Comparison of ENCODE assay signal across 16 cellular contexts in genomic region chr1:84489766-84490165, GRCh38. TPM values are rescaled to one million over a fixed set of nuclear protein-coding genes. Genes with fewer than 3 reads are reported as not detected.
A peak's percentile ranks its signal among the peaks of the same experiment; 100 is the strongest.
DNase-seq lines count a peak whose midpoint lies in the region; ATAC-seq and TF ChIP-seq lines count a peak whose summit lies in the region.
"Had no signal": no experiment of that assay in that cellular context is flagged by ENCODE, and none has a peak within 500 bp of the region (broad histone marks: within the 10 kb centered on the region; RNA-seq: fewer than 3 reads in every experiment).

No MANE protein-coding gene starts in this region.

- H3K27me3 ChIP-seq in left ventricle myocardium inferior (ENCODE audit: low read depth): no peaks in the 10 kb centered on the region
- H3K27me3 ChIP-seq in right cardiac atrium (ENCODE audit: control insufficient read depth, insufficient read depth): no peaks in the 10 kb centered on the region
- H3K27me3 ChIP-seq in tibial artery: no peaks in the 10 kb centered on the region

- peaks cover 41% of the 10 kb centered on the region for H3K4me1 ChIP-seq in left ventricle myocardium inferior
- H3K4me1 ChIP-seq in right cardiac atrium (ENCODE audit: control insufficient read depth, insufficient read depth, low read length): no peaks in the 10 kb centered on the region
- no peaks in the 10 kb centered on the region for H3K4me1 ChIP-seq in tibial artery

- H3K27ac ChIP-seq in left ventricle myocardium inferior (replicated peaks): peak overlapping the region; percentile 5
- H3K27ac ChIP-seq in right cardiac atrium (ENCODE audit: low read length): no peak overlapping the region
- H3K27ac ChIP-seq in tibial artery: no peak overlapping the region

- H3K4me3 Mint-ChIP-seq in T-helper 17 cell: no peak overlapping the region
- H3K4me3 Mint-ChIP-seq: B cell; CD4-positive, alpha-beta T cell; GM23338 had no signal

- ATAC-seq in right cardiac atrium (no peak), T-helper 17 cell (no peak), HG03139 (IDR thresholded peaks at IDR 0.05; ENCODE audit: unreplicated experiment) (no peak)
- ATAC-seq: GM23338, HepG2 had no signal

- WGBS in right cardiac atrium: 92% methylated on average over 2 of the region's 2 CpGs

- H3K4me1 Mint-ChIP-seq in T-helper 17 cell: peaks cover 25% of the 10 kb centered on the region
- H3K4me1 Mint-ChIP-seq: GM23338 had no signal

- TF ChIP-seq CTCF in left ventricle myocardium inferior (IDR thresholded peaks at IDR 0.05; ENCODE audit: borderline replicate concordance) (no peak), fibroblast of villous mesenchyme (IDR thresholded peaks at IDR 0.05; ENCODE audit: insufficient read depth, low read depth, low read length) (no peak), tibial artery (IDR thresholded peaks at IDR 0.05) (no peak)

- H3K36me3 ChIP-seq in left ventricle myocardium inferior (peaks cover 68% of the 10 kb centered on the region), tibial artery (peaks cover 22 to 62% (median 54%) of the 10 kb centered on the region in 3 donors)

- no peaks in the 10 kb centered on the region for H3K27me3 Mint-ChIP-seq in T-helper 17 cell
- H3K27me3 Mint-ChIP-seq: B cell; CD4-positive, alpha-beta T cell had no signal

- peak overlapping the region; percentile 87 for H3K27ac Mint-ChIP-seq in T-helper 17 cell
- H3K27ac Mint-ChIP-seq: B cell, GM23338 had no signal

- H3K4me3 ChIP-seq in left ventricle myocardium inferior (no peak overlapping the region), right cardiac atrium (ENCODE audit: low read length) (no peak overlapping the region), fibroblast of villous mesenchyme (ENCODE audit: low read depth, low read length) (no peak overlapping the region), tibial artery (no peak overlapping the region)
- H3K4me3 ChIP-seq: GM23338 had no signal

- intact Hi-C loops in left ventricle myocardium inferior (cut with micrococcal nuclease): no loop called here
- intact Hi-C loops in right cardiac atrium (cut with DNase I): no loop called here
- intact Hi-C loops in tibial artery (cut with DNase I; ENCODE audit: low total_unique reads): no loop called here

- H3K9me3 ChIP-seq in left ventricle myocardium inferior (replicated peaks) (no peaks in the 10 kb centered on the region), right cardiac atrium (ENCODE audit: control insufficient read depth, low read length) (no peaks in the 10 kb centered on the region), T-helper 17 cell (ENCODE audit: control insufficient read depth, low read length, poor library complexity, severe bottlenecking) (no peaks in the 10 kb centered on the region), tibial artery (no peaks in the 10 kb centered on the region)

- no peak for DNase-seq in left ventricle myocardium inferior
- DNase-seq in right cardiac atrium: no peak
- no peak for DNase-seq in T-helper 17 cell
- peak; percentile 34 for DNase-seq in fibroblast of villous mesenchyme (ENCODE audit: low read depth)
- DNase-seq in tibial artery: no peak
- DNase-seq in foreskin melanocyte: no peak
- DNase-seq: 8988T; C1 segment of cervical spinal cord; Calu3; CD4-positive, alpha-beta T cell; DMS 273 treated with DMSO at 0.1 percent for 48 hours; H7 had no signal

- peaks cover 9% of the 10 kb centered on the region for H3K36me3 Mint-ChIP-seq in T-helper 17 cell (ENCODE audit: low read depth)

RNA-seq across cellular contexts. Expression of gene RPF1, which starts 10.7 kb away (rescaled TPM):
- total RNA-seq in left ventricle myocardium inferior: 34.9 TPM
- 10 to 100 TPM; 30.0 to 34.9 (median 31.3) TPM for total RNA-seq in right cardiac atrium
- 37.3 TPM for polyA plus RNA-seq in right cardiac atrium
- 10 to 100 TPM; 41.0 to 52.7 TPM for total RNA-seq in T-helper 17 cell
- total RNA-seq in fibroblast of villous mesenchyme: 31.9 and 38.4 TPM in 2 replicates

RNA-seq across cellular contexts. Expression of gene SPATA1, which starts 16.4 kb away (rescaled TPM):
- total RNA-seq in left ventricle myocardium inferior: 0.66 TPM
- total RNA-seq in right cardiac atrium: 1 to 10 TPM in 3 of 4 donors, under 1 TPM in 1; 0.69 to 2.5 (median 1.5) TPM
- polyA plus RNA-seq in right cardiac atrium: 0.57 TPM
- 1 to 10 TPM in 1 of 2 donors, not detected in 1; 1.2 TPM for total RNA-seq in T-helper 17 cell
- total RNA-seq in fibroblast of villous mesenchyme: 0.43 and 0.97 TPM in 2 replicates
- total RNA-seq: GM23338 had no signal

RNA-seq across cellular contexts. Expression of gene GNG5, which starts 16.6 kb away (rescaled TPM):
- 170 TPM for total RNA-seq in left ventricle myocardium inferior
- 100 to 1,000 TPM; 149 to 162 (median 155) TPM for total RNA-seq in right cardiac atrium
- 341 TPM for polyA plus RNA-seq in right cardiac atrium
- total RNA-seq in T-helper 17 cell: 10 to 100 TPM; 27.6 to 34.8 TPM
- 17.3 and 20.9 TPM in 2 replicates for total RNA-seq in fibroblast of villous mesenchyme
